In genomic region chr10:47040681-47041080, GRCh38 we compare ENCODE assay signal across 23 cellular contexts.
DNase-seq lines count a peak whose midpoint lies in the region; ATAC-seq and TF ChIP-seq lines count a peak whose summit lies in the region.
"Had no signal": no experiment of that assay in that cellular context is flagged by ENCODE, and none has a peak within 500 bp of the region (broad histone marks: within the 10 kb centered on the region; RNA-seq: fewer than 3 reads in every experiment).

No MANE protein-coding gene starts in this region.

- peak overlapping the region; percentile 62 for H3K27ac Mint-ChIP-seq in activated naive CD4-positive, alpha-beta T cell treated with anti-CD3 and anti-CD28 coated beads, Interleukin-2, amount 50 U/mL, for 24 hours
- H3K27ac Mint-ChIP-seq in natural killer cell treated with Interleukin-12 subunit alpha and Interleukin-12 subunit beta and Interleukin-15 and Interleukin-18, amount 100 ng/mL, for 72 hours: no peak overlapping the region
- no peak overlapping the region for H3K27ac Mint-ChIP-seq in natural killer cell
- H3K27ac Mint-ChIP-seq in CD8-positive, alpha-beta T cell: no peak overlapping the region
- H3K27ac Mint-ChIP-seq in naive thymus-derived CD8-positive, alpha-beta T cell: no peak overlapping the region
- H3K27ac Mint-ChIP-seq: B cell; CD4-positive, CD25-positive, alpha-beta regulatory T cell; CD8-positive, alpha-beta memory T cell; H9; HFFc6 had no signal

- no peak overlapping the region for H3K4me3 ChIP-seq in CD8-positive, alpha-beta T cell (ENCODE audit: low read depth, low read length)
- H3K4me3 ChIP-seq: BLaER1, GM12878, GM23248 had no signal

- no peak for ATAC-seq in natural killer cell treated with Interleukin-12 subunit alpha and Interleukin-12 subunit beta and Interleukin-15 and Interleukin-18, amount 100 ng/mL, for 72 hours
- ATAC-seq in natural killer cell: no peak
- ATAC-seq in CD8-positive, alpha-beta T cell: no peak
- no peak for ATAC-seq in HG02759 (IDR thresholded peaks at IDR 0.05; ENCODE audit: unreplicated experiment)
- ATAC-seq in naive thymus-derived CD8-positive, alpha-beta T cell: no peak
- ATAC-seq: GM12878, HCT116 had no signal

- TF ChIP-seq CTCF in natural killer cell (IDR thresholded peaks at IDR 0.05): no peak
- TF ChIP-seq CTCF in CD8-positive, alpha-beta T cell (IDR thresholded peaks at IDR 0.05): no peak

- H3K27me3 ChIP-seq in CD8-positive, alpha-beta T cell (ENCODE audit: insufficient read depth, low read length): no peaks in the 10 kb centered on the region
- H3K27me3 ChIP-seq: BLaER1 had no signal

- intact Hi-C loops in natural killer cell (cut with micrococcal nuclease): no loop called here
- intact Hi-C loops in CD8-positive, alpha-beta T cell (cut with DNase I, micrococcal nuclease): no loop called here

- H3K27ac ChIP-seq in CD8-positive, alpha-beta T cell (ENCODE audit: low read depth, low read length): no peak overlapping the region
- H3K27ac ChIP-seq: 22Rv1, BLaER1, C4-2B had no signal

- no peaks in the 10 kb centered on the region for H3K36me3 ChIP-seq in CD8-positive, alpha-beta T cell (ENCODE audit: insufficient read depth, low read length)
- H3K36me3 ChIP-seq: BLaER1 had no signal

- H3K9me3 ChIP-seq in CD8-positive, alpha-beta T cell (ENCODE audit: low read length): no peaks in the 10 kb centered on the region
- H3K9me3 ChIP-seq: BLaER1 had no signal

- no peaks in the 10 kb centered on the region for H3K9me3 Mint-ChIP-seq in activated naive CD4-positive, alpha-beta T cell treated with anti-CD3 and anti-CD28 coated beads, Interleukin-2, amount 50 U/mL, for 24 hours
- H3K9me3 Mint-ChIP-seq in natural killer cell treated with Interleukin-12 subunit alpha and Interleukin-12 subunit beta and Interleukin-15 and Interleukin-18, amount 100 ng/mL, for 72 hours: no peaks in the 10 kb centered on the region
- no peaks in the 10 kb centered on the region for H3K9me3 Mint-ChIP-seq in natural killer cell
- H3K9me3 Mint-ChIP-seq in CD8-positive, alpha-beta T cell: no peaks in the 10 kb centered on the region
- H3K9me3 Mint-ChIP-seq in naive thymus-derived CD8-positive, alpha-beta T cell: peaks cover 0 to 3% (median 0%) of the 10 kb centered on the region in 9 donors
- H3K9me3 Mint-ChIP-seq: CD8-positive, alpha-beta memory T cell; H9; HFFc6 had no signal

- CTCF ChIA-PET in CD8-positive, alpha-beta T cell (lab: Charles Lee): interaction anchor here (1.6 to 11.1 kb wide), 2 partner anchors 16 to 272 kb away, joined by 5 to 239 read pairs; no protein-coding TSS in a partner anchor

- H3K27me3 Mint-ChIP-seq in activated naive CD4-positive, alpha-beta T cell treated with anti-CD3 and anti-CD28 coated beads, Interleukin-2, amount 50 U/mL, for 24 hours: no peaks in the 10 kb centered on the region
- H3K27me3 Mint-ChIP-seq in natural killer cell treated with Interleukin-12 subunit alpha and Interleukin-12 subunit beta and Interleukin-15 and Interleukin-18, amount 100 ng/mL, for 72 hours: no peaks in the 10 kb centered on the region
- H3K27me3 Mint-ChIP-seq in natural killer cell (ENCODE audit: low read depth in 2 of 2): no peaks in the 10 kb centered on the region
- H3K27me3 Mint-ChIP-seq in CD8-positive, alpha-beta T cell (ENCODE audit: low read depth): no peaks in the 10 kb centered on the region
- no peaks in the 10 kb centered on the region for H3K27me3 Mint-ChIP-seq in naive thymus-derived CD8-positive, alpha-beta T cell
- H3K27me3 Mint-ChIP-seq: CD4-positive, CD25-positive, alpha-beta regulatory T cell had no signal

- no peak overlapping the region for H3K4me3 Mint-ChIP-seq in activated naive CD4-positive, alpha-beta T cell treated with anti-CD3 and anti-CD28 coated beads, Interleukin-2, amount 50 U/mL, for 24 hours
- no peak overlapping the region for H3K4me3 Mint-ChIP-seq in natural killer cell treated with Interleukin-12 subunit alpha and Interleukin-12 subunit beta and Interleukin-15 and Interleukin-18, amount 100 ng/mL, for 72 hours
- no peak overlapping the region for H3K4me3 Mint-ChIP-seq in natural killer cell
- no peak overlapping the region for H3K4me3 Mint-ChIP-seq in CD8-positive, alpha-beta T cell
- no peak overlapping the region for H3K4me3 Mint-ChIP-seq in naive thymus-derived CD8-positive, alpha-beta T cell
- H3K4me3 Mint-ChIP-seq: B cell; CD4-positive, CD25-positive, alpha-beta regulatory T cell; CD8-positive, alpha-beta memory T cell; H9; HFFc6 had no signal

- H3K36me3 Mint-ChIP-seq in activated naive CD4-positive, alpha-beta T cell treated with anti-CD3 and anti-CD28 coated beads, Interleukin-2, amount 50 U/mL, for 24 hours: no peaks in the 10 kb centered on the region
- H3K36me3 Mint-ChIP-seq in natural killer cell treated with Interleukin-12 subunit alpha and Interleukin-12 subunit beta and Interleukin-15 and Interleukin-18, amount 100 ng/mL, for 72 hours: no peaks in the 10 kb centered on the region
- no peaks in the 10 kb centered on the region for H3K36me3 Mint-ChIP-seq in natural killer cell
- no peaks in the 10 kb centered on the region for H3K36me3 Mint-ChIP-seq in CD8-positive, alpha-beta T cell
- no peaks in the 10 kb centered on the region for H3K36me3 Mint-ChIP-seq in naive thymus-derived CD8-positive, alpha-beta T cell
- H3K36me3 Mint-ChIP-seq: CD4-positive, CD25-positive, alpha-beta regulatory T cell; CD8-positive, alpha-beta memory T cell had no signal

- no peak for DNase-seq in activated naive CD4-positive, alpha-beta T cell treated with anti-CD3 and anti-CD28 coated beads, Interleukin-2, amount 50 U/mL, for 16 hours
- DNase-seq in natural killer cell treated with Interleukin-12 subunit alpha and Interleukin-12 subunit beta and Interleukin-15 and Interleukin-18, amount 100 ng/mL, for 72 hours (ENCODE audit: low spot score): peak; percentile 28
- DNase-seq in natural killer cell: no peak
- peak; percentile 30 for DNase-seq in mesenteric fat pad (ENCODE audit: low spot score)
- DNase-seq in CD8-positive, alpha-beta T cell: no peak
- DNase-seq in naive thymus-derived CD8-positive, alpha-beta T cell: no peak
- DNase-seq: CD4-positive, CD25-positive, alpha-beta regulatory T cell; CD8-positive, alpha-beta memory T cell; DMS 273 treated with DMSO at 0.1 percent for 48 hours; DMS79; EL; GDM1; H9; HFFc6 had no signal

- POLR2A ChIA-PET in CD8-positive, alpha-beta T cell (lab: Charles Lee): no interaction called here
- POLR2A ChIA-PET in naive thymus-derived CD8-positive, alpha-beta T cell (lab: Charles Lee): interaction anchor here (0.7 kb wide), 1 partner anchor 38 kb away, joined by 3 read pairs; no protein-coding TSS in a partner anchor

- no peaks in the 10 kb centered on the region for H3K4me1 ChIP-seq in CD8-positive, alpha-beta T cell (ENCODE audit: insufficient read depth, low read length)

- H3K4me1 Mint-ChIP-seq in activated naive CD4-positive, alpha-beta T cell treated with anti-CD3 and anti-CD28 coated beads, Interleukin-2, amount 50 U/mL, for 24 hours: no peaks in the 10 kb centered on the region
- no peaks in the 10 kb centered on the region for H3K4me1 Mint-ChIP-seq in natural killer cell treated with Interleukin-12 subunit alpha and Interleukin-12 subunit beta and Interleukin-15 and Interleukin-18, amount 100 ng/mL, for 72 hours (ENCODE audit: low read depth in 2 of 2)
- H3K4me1 Mint-ChIP-seq in natural killer cell: no peaks in the 10 kb centered on the region
- H3K4me1 Mint-ChIP-seq in CD8-positive, alpha-beta T cell (ENCODE audit: low read depth): no peaks in the 10 kb centered on the region
- H3K4me1 Mint-ChIP-seq in naive thymus-derived CD8-positive, alpha-beta T cell: peaks cover 0 to 2% (median 0%) of the 10 kb centered on the region in 4 donors
- H3K4me1 Mint-ChIP-seq: B cell; CD4-positive, CD25-positive, alpha-beta regulatory T cell; CD8-positive, alpha-beta memory T cell had no signal

Comparison
In these comparisons a context has a peak if more than half of its experiments do, and no peak if none do; other contexts are left out.
1. DNase-seq: peak in natural killer cell treated with Interleukin-12 subunit alpha and Interleukin-12 subunit beta and Interleukin-15 and Interleukin-18, amount 100 ng/mL, for 72 hours (single experiment) and mesenteric fat pad (single experiment); none in activated naive CD4-positive, alpha-beta T cell treated with anti-CD3 and anti-CD28 coated beads, Interleukin-2, amount 50 U/mL, for 16 hours (single experiment), natural killer cell (single experiment), CD8-positive, alpha-beta T cell (0 of 7) and naive thymus-derived CD8-positive, alpha-beta T cell (0 of 10).